In genomic region chr17:42536048-42536371, GRCh38 we compare ENCODE assay signal across 8 cellular contexts. TPM values are rescaled to one million over a fixed set of nuclear protein-coding genes. Genes with fewer than 3 reads are reported as not detected.
DNase-seq lines count a peak whose midpoint lies in the region; ATAC-seq and TF ChIP-seq lines count a peak whose summit lies in the region.

TSS of gene NAGLU (plus strand) at chr17:42536241. CDS start at chr17:42536273, 32 bp downstream.

- H3K4me2 ChIP-seq in BLaER1 treated with 17β-estradiol and CSF1 and Interleukin-3, amounts not matched to agents 10 nM and 100 nM: peak within 1 kb of the TSS; percentile 77 to 97 (median 94)

- peaks cover 0 to 37% (median 11%) of the 10 kb centered on the region in 11 experiments; a peak in 11 of 22 replicates for H4K20me1 ChIP-seq in BLaER1 treated with 17β-estradiol and CSF1 and Interleukin-3, amounts not matched to agents 10 nM and 100 nM

- no peak for TF ChIP-seq POLR2A in right lobe of liver (IDR thresholded peaks at IDR 0.05)

- H3K4me3 ChIP-seq in BLaER1 treated with 17β-estradiol and CSF1 and Interleukin-3, amounts not matched to agents 10 nM and 100 nM: peak within 1 kb of the TSS; percentile 77 to 94 (median 86)
- H3K4me3 ChIP-seq in right lobe of liver: peak within 1 kb of the TSS; percentile 44 to 69 (median 64)

- 0% methylated on average over 10 of the region's 40 CpGs for WGBS in right lobe of liver (ENCODE audit: insufficient coverage, low coverage, low lambda C conversion rate, missing lambda C conversion rate)

- no peaks in the 10 kb centered on the region for H3K27me3 ChIP-seq in BLaER1 treated with 17β-estradiol and CSF1 and Interleukin-3, amounts not matched to agents 10 nM and 100 nM
- H3K27me3 ChIP-seq in right lobe of liver: no peaks in the 10 kb centered on the region

- intact Hi-C loops in right lobe of liver (cut with DNase I): no loop called here

- H3K9me3 ChIP-seq in BLaER1 treated with 17β-estradiol and CSF1 and Interleukin-3, amounts not matched to agents 10 nM and 100 nM (replicated peaks in 1 of 11): no peaks in the 10 kb centered on the region
- H3K9me3 ChIP-seq in right lobe of liver: no peaks in the 10 kb centered on the region

- H3K36me3 ChIP-seq in BLaER1 treated with 17β-estradiol and CSF1 and Interleukin-3, amounts not matched to agents 10 nM and 100 nM: peaks cover 19 to 38% (median 26%) of the 10 kb centered on the region in 11 experiments
- peaks cover 0 to 11% (median 2%) of the 10 kb centered on the region in 4 donors for H3K36me3 ChIP-seq in right lobe of liver

- peak; percentile 97 for DNase-seq in NCI-H69 (lab: John Stamatoyannopoulos, UW)
- peak; percentile 66 to 67 for DNase-seq in activated CD4-positive, alpha-beta T cell treated with anti-CD3 and anti-CD28 coated beads, Interleukin-2, amount 50 U/mL, for 4 hours
- DNase-seq in dermis blood vessel endothelial cell: peak; percentile 91
- DNase-seq in right lobe of liver: peak; percentile 98 to 99 (median 99)
- peak; percentile 77 to 84 for DNase-seq in stimulated activated CD4-positive, alpha-beta T cell treated with anti-CD3 and anti-CD28 coated beads, Interleukin-4, amount 100 ng/mL, for 4 hours

- H3K9ac ChIP-seq in BLaER1 treated with 17β-estradiol and CSF1 and Interleukin-3, amounts not matched to agents 10 nM and 100 nM: peak within 1 kb of the TSS; percentile 87 to 96 (median 91)

- TF ChIP-seq CTCF in right lobe of liver (IDR thresholded peaks at IDR 0.05): no peak

- H3K27ac ChIP-seq in BLaER1 treated with 17β-estradiol and CSF1 and Interleukin-3, amounts not matched to agents 10 nM and 100 nM: peak within 1 kb of the TSS; percentile 88 to 95 (median 91)
- peak within 1 kb of the TSS; percentile 89 to 100 (median 92) for H3K27ac ChIP-seq in right lobe of liver

- ATAC-seq in GM19328 (IDR thresholded peaks at IDR 0.05; ENCODE audit: unreplicated experiment) (peak; percentile 73), HG03460 (IDR thresholded peaks at IDR 0.05; ENCODE audit: unreplicated experiment) (peak; percentile 89), right lobe of liver (peak; percentile 73 to 84 (median 80))

- peaks cover 40 to 56% (median 52%) of the 10 kb centered on the region in 10 experiments for H3K4me1 ChIP-seq in BLaER1 treated with 17β-estradiol and CSF1 and Interleukin-3, amounts not matched to agents 10 nM and 100 nM
- peaks cover 0 to 36% (median 17%) of the 10 kb centered on the region in 4 donors for H3K4me1 ChIP-seq in right lobe of liver

RNA-seq across cellular contexts. Expression of gene NAGLU, which starts in this region (rescaled TPM):
- total RNA-seq in dermis blood vessel endothelial cell: 44.9 and 53.3 TPM in 2 replicates
- total RNA-seq in right lobe of liver: 10 to 100 TPM; 36.4 to 81.6 (median 43.7) TPM

Comparison
In these comparisons a context has a peak if more than half of its experiments do, and no peak if none do; other contexts are left out.
1. Peak in every context shown above with its lines: DNase-seq, ATAC-seq, H3K4me3 ChIP-seq and H3K27ac ChIP-seq.